17 cellular contexts compared by ENCODE assay signal in the genomic region with DNA sequence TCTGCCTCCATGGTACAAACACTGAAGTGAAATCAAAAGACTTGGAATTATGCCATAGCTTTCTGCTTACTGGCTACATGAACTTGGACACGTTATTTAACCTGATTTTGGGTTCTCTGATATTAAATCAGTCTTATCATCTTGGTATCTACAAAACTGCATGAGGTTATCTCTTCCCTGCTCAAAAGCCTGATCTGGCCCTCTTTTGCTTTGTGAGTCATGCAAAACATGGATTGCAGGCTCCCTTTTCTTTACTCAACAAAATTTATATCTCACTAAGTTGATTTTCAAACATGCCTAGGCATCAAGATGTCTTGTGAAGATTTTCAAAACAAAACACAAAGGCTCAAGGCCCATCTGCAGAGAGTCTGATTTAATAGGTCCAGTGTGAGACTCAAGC. TPM values are rescaled to one million over a fixed set of nuclear protein-coding genes. Genes with fewer than 3 reads are reported as not detected.
DNase-seq lines count a peak whose midpoint lies in the region; ATAC-seq lines count a peak whose summit lies in the region.
"Had no signal": no experiment of that assay in that cellular context is flagged by ENCODE, and none has a peak within 500 bp of the region (broad histone marks: within the 10 kb centered on the region; RNA-seq: fewer than 3 reads in every experiment).

No MANE protein-coding gene starts in this region.

- H3K27me3 ChIP-seq in mesendoderm (ENCODE audit: insufficient read depth, low read length, poor library complexity), result no peaks in the 10 kb centered on the region
- H3K27me3 ChIP-seq: BLaER1 had no signal

- no peak overlapping the region for H4K8ac ChIP-seq in mesendoderm (ENCODE audit: low read depth, low read length)

- H2AK5ac ChIP-seq in mesendoderm (ENCODE audit: low read length), result no peak overlapping the region

- no peak overlapping the region for H3K4me3 ChIP-seq in mesendoderm (ENCODE audit: low read length)
- H3K4me3 ChIP-seq: A549, BLaER1, GM12878, GM23338 had no signal

- H3K27ac ChIP-seq in mesendoderm (ENCODE audit: low read depth, low read length), result no peak overlapping the region
- H3K27ac ChIP-seq: A549, BLaER1 had no signal

- no peak overlapping the region for H3K23ac ChIP-seq in mesendoderm (ENCODE audit: low read length)

- DNase-seq in EH (ENCODE audit: low read depth), result peak; percentile 36
- DNase-seq in NCI-H226, result peak; percentile 44
- peak; percentile 52 for DNase-seq in amniotic epithelial cell (ENCODE audit: low read depth)
- DNase-seq in mesendoderm, result peak; percentile 82
- DNase-seq: AML-193; Caco-2; CD8-positive, alpha-beta memory T cell; DND-41; H7 had no signal

- no peak overlapping the region for H3K4ac ChIP-seq in mesendoderm (ENCODE audit: low read depth, low read length)

- no peak overlapping the region for H2BK120ac ChIP-seq in mesendoderm (ENCODE audit: low read depth, low read length)

- ATAC-seq in GM21619 (IDR thresholded peaks at IDR 0.05; ENCODE audit: unreplicated experiment), result no peak
- no peak for ATAC-seq in HG03045 (IDR thresholded peaks at IDR 0.05; ENCODE audit: unreplicated experiment)
- ATAC-seq in HG03439 (IDR thresholded peaks at IDR 0.05; ENCODE audit: unreplicated experiment), result no peak
- ATAC-seq: A549, GM12878, GM23338, HepG2 had no signal

- no peak overlapping the region for H2BK15ac ChIP-seq in mesendoderm (replicated peaks; ENCODE audit: low read depth)

- no peaks in the 10 kb centered on the region for H3K79me1 ChIP-seq in mesendoderm (ENCODE audit: low read length)

- peaks cover 2% of the 10 kb centered on the region for H3K4me1 ChIP-seq in mesendoderm (ENCODE audit: control insufficient read depth, low read depth, low read length)

- no peaks in the 10 kb centered on the region for H3K36me3 ChIP-seq in mesendoderm (ENCODE audit: control insufficient read depth, insufficient read depth, low read length)
- H3K36me3 ChIP-seq: BLaER1 had no signal

- no peak overlapping the region for H3K4me2 ChIP-seq in mesendoderm (ENCODE audit: low read length)
- H3K4me2 ChIP-seq: A549, BLaER1, GM23338 had no signal

- no CpG with 5 or more reads among the region's 1 CpG for WGBS in mesendoderm (ENCODE audit: extremely low coverage, insufficient coverage, low lambda C conversion rate)

- no peak overlapping the region for H2BK5ac ChIP-seq in mesendoderm (ENCODE audit: low read length)

- no peak overlapping the region for H3K18ac ChIP-seq in mesendoderm (ENCODE audit: low read length)

- H3K79me2 ChIP-seq in mesendoderm (ENCODE audit: control insufficient read depth, insufficient read depth, low read length), result no peaks in the 10 kb centered on the region

- H3K56ac ChIP-seq in mesendoderm (ENCODE audit: low read length), result no peak overlapping the region

- H4K5ac ChIP-seq in mesendoderm (ENCODE audit: low read length), result no peak overlapping the region

- H3K9ac ChIP-seq in mesendoderm (ENCODE audit: low read length), result no peak overlapping the region
- H3K9ac ChIP-seq: BLaER1 had no signal

RNA-seq across cellular contexts. Expression of gene FST, which starts 45.9 kb away (rescaled TPM):
- 89.5 TPM for polyA plus RNA-seq in mesendoderm (2013, experiment 1 of 2)
- 99.0 TPM for polyA plus RNA-seq in mesendoderm (2013, experiment 2 of 2)
- polyA plus RNA-seq: CD8-positive, alpha-beta memory T cell; GM12878 had no signal
